24 cellular contexts compared by ENCODE assay signal in genomic region chr15:71078506-71079207, GRCh38. TPM values are rescaled to one million over a fixed set of nuclear protein-coding genes. Genes with fewer than 3 reads are reported as not detected.
A peak's percentile ranks its signal among the peaks of the same experiment; 100 is the strongest.
DNase-seq lines count a peak whose midpoint lies in the region; ATAC-seq and TF ChIP-seq lines count a peak whose summit lies in the region.
"Had no signal": no experiment of that assay in that cellular context is flagged by ENCODE, and none has a peak within 500 bp of the region (broad histone marks: within the 10 kb centered on the region; RNA-seq: fewer than 3 reads in every experiment).

No MANE protein-coding gene starts in this region.

- ATAC-seq in HG02571 (IDR thresholded peaks at IDR 0.05; ENCODE audit: unreplicated experiment) (no peak), GM21528 (IDR thresholded peaks at IDR 0.05; ENCODE audit: low FRiP score, unreplicated experiment) (no peak)
- ATAC-seq: activated naive CD8-positive, alpha-beta T cell treated with anti-CD3 and anti-CD28 coated beads, Interleukin-2, amount 50 U/mL, for 24 hours; effector memory CD8-positive, alpha-beta T cell; GM12878; natural killer cell; sciatic nerve had no signal

- intact Hi-C loops in MCF 10A (cut with micrococcal nuclease): no loop called here

- H3K4me1 ChIP-seq in Loucy (ENCODE audit: insufficient read depth, low read length, poor library complexity, severe bottlenecking): peaks cover 46% of the 10 kb centered on the region
- H3K4me1 ChIP-seq in mucosa of rectum (ENCODE audit: control insufficient read depth in 2 of 2, insufficient read depth in 2 of 2, low read length in 2 of 2): peaks cover 6 to 38% of the 10 kb centered on the region in 2 donors

- H3K9ac ChIP-seq in Loucy (ENCODE audit: low read depth, low read length, poor library complexity, severe bottlenecking) (peak overlapping the region; percentile 72), mucosa of rectum (ENCODE audit: low read depth in 1 of 2, low read length in 2 of 2) (no peak overlapping the region)

- no TSS peak for BruUV-seq in MCF 10A (replicated peaks; lab: Mats Ljungman, UMichigan)

- H3K36me3 ChIP-seq in Loucy (ENCODE audit: insufficient read depth, low read length) (no peaks in the 10 kb centered on the region), mucosa of rectum (ENCODE audit: control insufficient read depth in 2 of 2, insufficient read depth in 2 of 2, low read length in 2 of 2) (no peaks in the 10 kb centered on the region)
- H3K36me3 ChIP-seq: esophagus squamous epithelium had no signal

- no peaks in the 10 kb centered on the region for H3K79me2 ChIP-seq in Loucy (ENCODE audit: insufficient read depth, low read length)

- H3K9me3 ChIP-seq in Loucy (ENCODE audit: insufficient read depth, low read depth, low read length): no peaks in the 10 kb centered on the region
- no peaks in the 10 kb centered on the region for H3K9me3 ChIP-seq in mucosa of rectum (ENCODE audit: control insufficient read depth in 2 of 2, low read length in 2 of 2)
- H3K9me3 ChIP-seq: esophagus squamous epithelium had no signal

- DNase-seq in MCF 10A (ENCODE audit: unreplicated experiment) (no peak), COR-L47 (lab: John Stamatoyannopoulos, UW) (no peak), AML-193 (lab: John Stamatoyannopoulos, UW) (no peak)
- DNase-seq: activated B cell treated with CpG ODN at 0.5 μM for 24 hours; activated CD4-positive, alpha-beta memory T cell treated with anti-CD3 and anti-CD28 coated beads for 36 hours; activated effector memory CD4-positive, alpha-beta T cell treated with Interleukin-2 at 50 U/mL for 16 hours; activated naive CD8-positive, alpha-beta T cell treated with anti-CD3 and anti-CD28 coated beads, Interleukin-2, amount 50 U/mL, for 24 hours; DMS79; effector memory CD8-positive, alpha-beta T cell; esophagus squamous epithelium; natural killer cell; NCI-H1436; NCI-H2107; NCI-H510A treated with DMSO at 0.1 percent for 48 hours; T-helper 9 cell had no signal

- no peaks in the 10 kb centered on the region for H3K27me3 Mint-ChIP-seq in MCF 10A (ENCODE audit: insufficient read depth, unreplicated experiment)
- H3K27me3 Mint-ChIP-seq: IgD-negative memory B cell had no signal

- H3K27ac ChIP-seq in mucosa of rectum (ENCODE audit: low read depth in 2 of 2, low read length in 2 of 2): peak overlapping the region; percentile 85 to 92
- H3K27ac ChIP-seq: esophagus squamous epithelium, RWPE1 had no signal

- TF ChIP-seq CTCF in Loucy (conservative IDR thresholded peaks at IDR 0.05; ENCODE audit: low read length) (no peak), MCF 10A (IDR thresholded peaks at IDR 0.05; ENCODE audit: unreplicated experiment) (no peak)

- H3K9me3 Mint-ChIP-seq in MCF 10A (ENCODE audit: unreplicated experiment): no peaks in the 10 kb centered on the region

- H3K9me2 ChIP-seq in Loucy (replicated peaks; ENCODE audit: low read depth, low read length): no peaks in the 10 kb centered on the region

- peak overlapping the region; percentile 77 for H2AFZ ChIP-seq in Loucy (ENCODE audit: low read length)

- CTCF ChIA-PET in MCF 10A (lab: Yijun Ruan, JAX): no interaction called here

- H3K4me1 Mint-ChIP-seq in MCF 10A (ENCODE audit: insufficient read depth, unreplicated experiment): peaks cover 25% of the 10 kb centered on the region
- H3K4me1 Mint-ChIP-seq: activated B cell treated with CpG ODN at 0.5 μM for 24 hours; activated naive CD8-positive, alpha-beta T cell treated with anti-CD3 and anti-CD28 coated beads, Interleukin-2, amount 50 U/mL, for 24 hours; B cell; IgD-negative memory B cell; natural killer cell had no signal

- H3K4me3 ChIP-seq in Loucy (ENCODE audit: low read length, poor library complexity, severe bottlenecking) (peak overlapping the region; percentile 62), mucosa of rectum (ENCODE audit: low read length in 2 of 2) (peak overlapping the region; percentile 14 to 47)
- H3K4me3 ChIP-seq: esophagus squamous epithelium, GM12878 had no signal

- POLR2A ChIA-PET in MCF 10A (lab: Yijun Ruan, JAX): interaction anchor here (0.7 kb wide), 1 partner anchor 18 kb away, joined by 4 read pairs; no protein-coding TSS in a partner anchor

- no peaks in the 10 kb centered on the region for H3K27me3 ChIP-seq in Loucy (ENCODE audit: insufficient read depth, low read length, poor library complexity, severe bottlenecking)
- no peaks in the 10 kb centered on the region for H3K27me3 ChIP-seq in mucosa of rectum (ENCODE audit: control insufficient read depth in 2 of 2, insufficient read depth in 2 of 2, low read length in 2 of 2)
- H3K27me3 ChIP-seq: esophagus squamous epithelium had no signal

- peak overlapping the region; percentile 82 for H3K4me2 ChIP-seq in Loucy (ENCODE audit: low read depth, low read length, poor library complexity, severe bottlenecking)

- H3K4me3 Mint-ChIP-seq in MCF 10A (ENCODE audit: unreplicated experiment): no peak overlapping the region
- H3K4me3 Mint-ChIP-seq: activated B cell treated with CpG ODN at 0.5 μM for 24 hours; activated CD4-positive, alpha-beta memory T cell treated with anti-CD3 and anti-CD28 coated beads for 36 hours; activated naive CD8-positive, alpha-beta T cell treated with anti-CD3 and anti-CD28 coated beads, Interleukin-2, amount 50 U/mL, for 24 hours; B cell; effector memory CD8-positive, alpha-beta T cell; IgD-negative memory B cell; natural killer cell had no signal

- H3K27ac Mint-ChIP-seq in MCF 10A (ENCODE audit: low read depth, unreplicated experiment): peak overlapping the region; percentile 70
- H3K27ac Mint-ChIP-seq: activated B cell treated with CpG ODN at 0.5 μM for 24 hours; activated CD4-positive, alpha-beta memory T cell treated with anti-CD3 and anti-CD28 coated beads for 36 hours; activated naive CD8-positive, alpha-beta T cell treated with anti-CD3 and anti-CD28 coated beads, Interleukin-2, amount 50 U/mL, for 24 hours; B cell; effector memory CD8-positive, alpha-beta T cell; IgD-negative memory B cell; natural killer cell had no signal

- H3K36me3 Mint-ChIP-seq in MCF 10A (ENCODE audit: insufficient read depth, unreplicated experiment): peaks cover 4% of the 10 kb centered on the region
- H3K36me3 Mint-ChIP-seq: activated CD4-positive, alpha-beta memory T cell treated with anti-CD3 and anti-CD28 coated beads for 36 hours; IgD-negative memory B cell; natural killer cell had no signal

- H4K20me1 ChIP-seq in Loucy (ENCODE audit: insufficient read depth, low read length, poor library complexity, severe bottlenecking): no peaks in the 10 kb centered on the region

- H3F3A ChIP-seq in Loucy (ENCODE audit: low read depth): no peaks in the 10 kb centered on the region; the same call in 1 of the 2 replicates

RNA-seq across cellular contexts. Expression of gene THSD4, which starts 36.6 kb away (rescaled TPM):
- total RNA-seq in MCF 10A (2022): 36.3 and 38.2 TPM in 2 replicates
- total RNA-seq: activated B cell treated with CpG ODN at 0.5 μM for 24 hours; activated CD4-positive, alpha-beta memory T cell treated with anti-CD3 and anti-CD28 coated beads for 36 hours; B cell; natural killer cell had no signal
